In genomic region chr3:133887951-133888703, GRCh38 we compare ENCODE assay signal across 16 cellular contexts. TPM values are rescaled to one million over a fixed set of nuclear protein-coding genes. Genes with fewer than 3 reads are reported as not detected.
DNase-seq lines count a peak whose midpoint lies in the region; ATAC-seq, FAIRE-seq and TF ChIP-seq lines count a peak whose summit lies in the region.
"Had no signal": no experiment of that assay in that cellular context is flagged by ENCODE, and none has a peak within 500 bp of the region (broad histone marks: within the 10 kb centered on the region; RNA-seq: fewer than 3 reads in every experiment).

No MANE protein-coding gene starts in this region.

- peaks cover 5% of the 10 kb centered on the region for H3K9me3 Mint-ChIP-seq in astrocyte (ENCODE audit: unreplicated experiment)
- H3K9me3 Mint-ChIP-seq: activated naive CD4-positive, alpha-beta T cell treated with anti-CD3 and anti-CD28 coated beads for 36 hours; natural killer cell had no signal

- TF ChIP-seq CTCF in astrocyte (IDR thresholded peaks at IDR 0.05; ENCODE audit: insufficient read depth, low read depth, low read length) (no peak), lower lobe of right lung (IDR thresholded peaks at IDR 0.05) (no peak)

- intact Hi-C loops in lower lobe of right lung (cut with DNase I), result no loop called here

- H3K79me2 ChIP-seq in astrocyte (ENCODE audit: insufficient read depth, low read length), result no peaks in the 10 kb centered on the region

- H2AFZ ChIP-seq in astrocyte (ENCODE audit: low read depth, low read length), result no peak overlapping the region

- H3K27me3 Mint-ChIP-seq in astrocyte (ENCODE audit: low read depth, unreplicated experiment), result peaks cover 1% of the 10 kb centered on the region

- no peaks in the 10 kb centered on the region for H4K20me1 ChIP-seq in astrocyte (ENCODE audit: insufficient read depth, low read length)

- H3K9ac ChIP-seq in astrocyte (ENCODE audit: low read length), result no peak overlapping the region

- H3K4me1 ChIP-seq in astrocyte (ENCODE audit: insufficient read depth, low read length) (no peaks in the 10 kb centered on the region), lower lobe of right lung (no peaks in the 10 kb centered on the region)
- H3K4me1 ChIP-seq: Peyer's patch had no signal

- H3K4me3 Mint-ChIP-seq in astrocyte (ENCODE audit: unreplicated experiment), result peak overlapping the region; percentile 50
- H3K4me3 Mint-ChIP-seq: activated naive CD4-positive, alpha-beta T cell treated with anti-CD3 and anti-CD28 coated beads for 36 hours; natural killer cell had no signal

- FAIRE-seq in astrocyte (lab: Jason Lieb, UNC), result no peak

- no peak overlapping the region for H3K4me3 ChIP-seq in astrocyte (ENCODE audit: insufficient read depth, low read depth, low read length)
- H3K4me3 ChIP-seq in lower lobe of right lung, result no peak overlapping the region
- H3K4me3 ChIP-seq: Peyer's patch had no signal

- H3K27ac Mint-ChIP-seq in astrocyte (ENCODE audit: unreplicated experiment), result no peak overlapping the region
- H3K27ac Mint-ChIP-seq: activated naive CD4-positive, alpha-beta T cell treated with anti-CD3 and anti-CD28 coated beads for 36 hours; natural killer cell had no signal

- no peaks in the 10 kb centered on the region for H3K9me3 ChIP-seq in astrocyte (ENCODE audit: insufficient read depth, low read depth, low read length)
- no peaks in the 10 kb centered on the region for H3K9me3 ChIP-seq in lower lobe of right lung
- H3K9me3 ChIP-seq: Peyer's patch had no signal

- H3K27ac ChIP-seq in astrocyte (ENCODE audit: low read depth, low read length) (no peak overlapping the region), lower lobe of right lung (no peak overlapping the region)
- H3K27ac ChIP-seq: Peyer's patch had no signal

- H3K36me3 ChIP-seq in astrocyte (ENCODE audit: insufficient read depth, low read length) (no peaks in the 10 kb centered on the region), lower lobe of right lung (no peaks in the 10 kb centered on the region)
- H3K36me3 ChIP-seq: Peyer's patch had no signal

- H3K27me3 ChIP-seq in astrocyte (ENCODE audit: insufficient read depth, low read length) (peaks cover 5% of the 10 kb centered on the region), lower lobe of right lung (ENCODE audit: low read depth) (no peaks in the 10 kb centered on the region)
- H3K27me3 ChIP-seq: Peyer's patch had no signal

- H3K4me2 ChIP-seq in astrocyte (ENCODE audit: low read length), result no peak overlapping the region

- peak; percentile 46 for DNase-seq in GDM1 (lab: John Stamatoyannopoulos, UW)
- peak; percentile 16 for DNase-seq in M059J (ENCODE audit: low read depth)
- DNase-seq in astrocyte (ENCODE audit: low read depth), result no peak
- DNase-seq in lower lobe of right lung, result peak; percentile 20
- DNase-seq in cerebellar cortex (ENCODE audit: low spot score), result no peak
- DNase-seq in germinal center (ENCODE audit: low spot score), result no peak
- DNase-seq: activated CD4-positive, CD25-positive, alpha-beta regulatory T cell treated with anti-CD3 and anti-CD28 coated beads, Interleukin-2, amount 50 U/mL, for 72 hours; activated CD8-positive, alpha-beta memory T cell treated with anti-CD3 and anti-CD28 coated beads, Interleukin-2, amount 50 U/mL, for 4 hours; activated naive CD4-positive, alpha-beta T cell treated with anti-CD3 and anti-CD28 coated beads for 36 hours; KG1; natural killer cell; NCI-H1694 treated with DMSO at 0.1 percent for 48 hours; NCI-H524 treated with DMSO at 0.1 percent for 48 hours; stimulated activated CD4-positive, alpha-beta T cell treated with anti-CD3 and anti-CD28 coated beads, Interleukin-15, amount 100 ng/mL, for 24 hours had no signal

- peaks cover 18% of the 10 kb centered on the region for H3K4me1 Mint-ChIP-seq in astrocyte (ENCODE audit: low read depth, unreplicated experiment)
- H3K4me1 Mint-ChIP-seq: natural killer cell had no signal

- ATAC-seq in lower lobe of right lung (no peak), HG03139 (IDR thresholded peaks at IDR 0.05; ENCODE audit: unreplicated experiment) (no peak)
- ATAC-seq: natural killer cell had no signal

- peaks cover 23% of the 10 kb centered on the region for H3K36me3 Mint-ChIP-seq in astrocyte (ENCODE audit: low read depth, unreplicated experiment)
- H3K36me3 Mint-ChIP-seq: natural killer cell had no signal

RNA-seq across cellular contexts. Expression of gene RAB6B, which starts 7.6 kb away (rescaled TPM):
- 0.25 and 0.62 TPM in 2 replicates for total RNA-seq in M059J (2014; rRNA removed; shearing (Covaris generic))
- 60.5 and 61.8 TPM in 2 replicates for total RNA-seq in astrocyte
- 5.5 TPM for total RNA-seq in lower lobe of right lung
- total RNA-seq: activated naive CD4-positive, alpha-beta T cell treated with anti-CD3 and anti-CD28 coated beads for 36 hours had no signal

Comparison
In these comparisons a context has a peak if more than half of its experiments do, and no peak if none do; other contexts are left out.
1. DNase-seq: peak in GDM1 (single experiment), M059J (single experiment) and lower lobe of right lung (single experiment); none in astrocyte (single experiment), cerebellar cortex (single experiment) and germinal center (single experiment).